Comparison of ENCODE assay signal across 1 cellular context in the genomic region with DNA sequence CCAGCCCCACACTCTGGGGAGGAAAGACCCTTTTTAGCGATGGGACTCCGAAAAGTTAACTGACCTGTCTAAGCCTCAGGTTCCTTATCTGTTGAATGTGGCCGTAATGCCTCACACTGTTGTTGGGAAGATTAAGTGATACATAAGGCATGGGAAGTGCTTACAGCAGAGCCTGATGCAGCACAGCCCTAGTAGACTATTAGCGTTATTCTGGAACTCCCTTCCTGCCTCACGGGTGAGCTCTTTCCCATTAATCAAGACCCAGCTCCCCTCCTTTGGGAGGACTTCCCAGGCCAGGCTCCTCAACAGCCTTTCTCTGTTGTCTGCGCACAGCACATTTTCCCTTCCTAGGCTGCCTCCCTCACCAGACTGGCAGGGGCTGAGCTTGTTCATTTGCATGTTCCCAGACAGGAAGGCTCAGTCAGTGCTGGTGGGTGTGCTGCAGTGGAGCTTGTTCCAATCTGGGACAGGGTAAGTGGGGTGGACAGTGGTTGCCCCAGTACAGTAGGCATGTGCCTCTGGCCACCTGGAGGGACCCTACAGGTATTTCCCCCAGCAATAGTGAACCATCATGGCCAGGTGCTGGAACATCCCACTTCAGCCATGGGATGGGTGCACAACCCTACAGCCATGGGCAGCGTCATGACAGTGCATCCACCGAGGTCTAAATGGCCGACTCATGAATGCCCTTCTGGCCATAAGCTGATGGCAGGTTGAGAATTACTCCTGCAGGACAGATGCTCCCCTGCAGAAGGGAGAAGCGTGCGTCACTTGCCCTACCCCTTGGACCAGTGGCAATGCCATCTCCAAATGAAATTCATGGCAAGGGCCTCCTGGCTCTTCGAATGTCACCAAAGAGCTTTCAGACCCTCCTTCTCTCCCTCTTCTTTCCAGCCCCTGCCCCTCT.
TF ChIP-seq lines count a peak whose summit lies in the region.

No MANE protein-coding gene starts in this region.

TF ChIP-seq in H1, 55 proteins besides CTCF, POLR2A, EP300 and RAD21:
- no peak for TF ChIP-seq POLR2AphosphoS5 (IDR thresholded peaks at IDR 0.05; ENCODE audit: low read depth, low read length)
- TF ChIP-seq MAFK (IDR thresholded peaks at IDR 0.05; ENCODE audit: low read depth, low read length): no peak
- no peak for TF ChIP-seq CEBPB (IDR thresholded peaks at IDR 0.05; ENCODE audit: low read depth, low read length)
- TF ChIP-seq ATF2 (IDR thresholded peaks at IDR 0.05; ENCODE audit: low read length): no peak
- no peak for TF ChIP-seq SIN3A (conservative IDR thresholded peaks at IDR 0.05 in 1 of 2, IDR thresholded peaks at IDR 0.05 in 1 of 2; ENCODE audit: low read depth in 1 of 2, low read length in 2 of 2)
- TF ChIP-seq SP2 (IDR thresholded peaks at IDR 0.05; ENCODE audit: low read length): no peak
- no peak for TF ChIP-seq CREB1 (IDR thresholded peaks at IDR 0.05)
- no peak for TF ChIP-seq NRF1 (IDR thresholded peaks at IDR 0.05; ENCODE audit: low read depth, low read length)
- no peak for TF ChIP-seq CHD1 (IDR thresholded peaks at IDR 0.05; ENCODE audit: low read depth, low read length)
- TF ChIP-seq TEAD4 (IDR thresholded peaks at IDR 0.05; ENCODE audit: low read depth, low read length): no peak
- no peak for TF ChIP-seq SUZ12 (IDR thresholded peaks at IDR 0.05; ENCODE audit: low read length)
- TF ChIP-seq SAP30 (IDR thresholded peaks at IDR 0.05; ENCODE audit: insufficient read depth, insufficient replicate concordance, low read length): no peak
- no peak for TF ChIP-seq PHF8 (conservative IDR thresholded peaks at IDR 0.05; ENCODE audit: low read depth, low read length)
- TF ChIP-seq CHD2 (IDR thresholded peaks at IDR 0.05; ENCODE audit: low read length): no peak
- no peak for TF ChIP-seq GTF2F1 (IDR thresholded peaks at IDR 0.05; ENCODE audit: borderline replicate concordance, low read depth, low read length)
